ENCODE assay signal across 12 cellular contexts in the genomic region with DNA sequence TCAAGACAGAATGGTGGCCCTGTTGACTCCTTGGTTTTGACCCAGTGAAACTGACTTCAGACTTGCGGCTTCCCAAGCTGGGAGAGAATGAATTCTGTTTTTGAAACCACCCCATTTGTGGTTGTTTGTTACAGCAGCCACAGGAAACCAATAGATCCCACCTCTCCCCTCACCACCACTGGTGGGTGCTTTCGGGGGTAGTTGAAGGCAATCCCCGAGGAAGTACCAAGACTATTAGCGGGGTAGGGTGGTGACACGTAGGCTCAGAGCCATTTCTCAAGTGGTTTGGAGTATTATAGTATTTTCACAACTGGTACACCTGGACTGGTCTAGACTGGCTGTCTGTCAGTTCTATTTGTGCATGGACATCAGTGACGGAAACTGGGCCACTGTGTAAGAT.
DNase-seq lines count a peak whose midpoint lies in the region; ATAC-seq and TF ChIP-seq lines count a peak whose summit lies in the region.
"Had no signal": no experiment of that assay in that cellular context is flagged by ENCODE, and none has a peak within 500 bp of the region (broad histone marks: within the 10 kb centered on the region; RNA-seq: fewer than 3 reads in every experiment).

No MANE protein-coding gene starts in this region.

- H3K9me3 ChIP-seq in BLaER1 treated with 17β-estradiol and CSF1 and Interleukin-3, amounts not matched to agents 10 nM and 100 nM (replicated peaks in 1 of 11): peaks cover 14 to 58% (median 31%) of the 10 kb centered on the region in 11 experiments; a peak in 20 of 22 replicates
- no peaks in the 10 kb centered on the region for H3K9me3 ChIP-seq in gastrocnemius medialis
- H3K9me3 ChIP-seq: psoas muscle, thoracic aorta had no signal

- peak; percentile 36 for ATAC-seq in GM19043 (IDR thresholded peaks at IDR 0.05; ENCODE audit: low read depth, unreplicated experiment)
- peak; percentile 46 for ATAC-seq in HG02981 (IDR thresholded peaks at IDR 0.05; ENCODE audit: unreplicated experiment)
- ATAC-seq in WTC11: no peak
- ATAC-seq in HG03571 (IDR thresholded peaks at IDR 0.05; ENCODE audit: unreplicated experiment): no peak
- no peak for ATAC-seq in gastrocnemius medialis
- no peak for ATAC-seq in HG03097 (IDR thresholded peaks at IDR 0.05; ENCODE audit: low FRiP score, unreplicated experiment)
- ATAC-seq: psoas muscle had no signal

- intact Hi-C loops in gastrocnemius medialis (cut with DNase I; ENCODE audit: low total_unique reads): no loop called here

- H3K4me3 ChIP-seq in BLaER1 treated with 17β-estradiol and CSF1 and Interleukin-3, amounts not matched to agents 10 nM and 100 nM: no peak overlapping the region
- no peak overlapping the region for H3K4me3 ChIP-seq in gastrocnemius medialis
- H3K4me3 ChIP-seq: psoas muscle, thoracic aorta had no signal

- H3K27ac ChIP-seq in BLaER1 treated with 17β-estradiol and CSF1 and Interleukin-3, amounts not matched to agents 10 nM and 100 nM: no peak overlapping the region
- no peak overlapping the region for H3K27ac ChIP-seq in gastrocnemius medialis
- H3K27ac ChIP-seq: psoas muscle, thoracic aorta had no signal

- H3K4me1 Mint-ChIP-seq in WTC11: no peaks in the 10 kb centered on the region
- H3K4me1 Mint-ChIP-seq: activated naive CD4-positive, alpha-beta T cell treated with anti-CD3 and anti-CD28 coated beads, Interleukin-2, amount 50 U/mL, for 24 hours had no signal

- no peak overlapping the region for H3K9ac ChIP-seq in BLaER1 treated with 17β-estradiol and CSF1 and Interleukin-3, amounts not matched to agents 10 nM and 100 nM

- peak overlapping the region; percentile 40 to 74 (median 62) for H3K4me2 ChIP-seq in BLaER1 treated with 17β-estradiol and CSF1 and Interleukin-3, amounts not matched to agents 10 nM and 100 nM

- TF ChIP-seq POLR2A in gastrocnemius medialis (IDR thresholded peaks at IDR 0.05): no peak

- H3K27me3 ChIP-seq in BLaER1 treated with 17β-estradiol and CSF1 and Interleukin-3, amounts not matched to agents 10 nM and 100 nM: no peaks in the 10 kb centered on the region
- no peaks in the 10 kb centered on the region for H3K27me3 ChIP-seq in gastrocnemius medialis

- in situ Hi-C loops in gastrocnemius medialis (cut with MboI; ENCODE audit: low sequenced_read_pairs in 4 of 4): no loop called here

- H3K36me3 Mint-ChIP-seq in WTC11: no peaks in the 10 kb centered on the region

- DNase-seq in activated CD8-positive, alpha-beta memory T cell treated with anti-CD3 and anti-CD28 coated beads, Interleukin-2, amount 50 U/mL, for 1 hour (ENCODE audit: extremely low read depth): peak; percentile 11
- DNase-seq in WTC11 (ENCODE audit: low spot score) (no peak), gastrocnemius medialis (no peak)
- DNase-seq: psoas muscle, Right ventricle myocardium superior had no signal

- no peaks in the 10 kb centered on the region; the same call in 1 of the 2 replicates for H3K27me3 Mint-ChIP-seq in WTC11 (ENCODE audit: low read depth)
- H3K27me3 Mint-ChIP-seq: activated naive CD4-positive, alpha-beta T cell treated with anti-CD3 and anti-CD28 coated beads, Interleukin-2, amount 50 U/mL, for 24 hours had no signal

- no peak overlapping the region for H3K4me3 Mint-ChIP-seq in WTC11
- H3K4me3 Mint-ChIP-seq: activated naive CD4-positive, alpha-beta T cell treated with anti-CD3 and anti-CD28 coated beads, Interleukin-2, amount 50 U/mL, for 24 hours had no signal

- POLR2A ChIA-PET in WTC11 (lab: Charles Lee): no interaction called here

- H3K36me3 ChIP-seq in BLaER1 treated with 17β-estradiol and CSF1 and Interleukin-3, amounts not matched to agents 10 nM and 100 nM: peaks cover 0 to 21% (median 0%) of the 10 kb centered on the region in 11 experiments; a peak in 2 of 22 replicates
- H3K36me3 ChIP-seq in gastrocnemius medialis: no peaks in the 10 kb centered on the region
- H3K36me3 ChIP-seq: thoracic aorta had no signal

- H3K27ac Mint-ChIP-seq in WTC11: no peak overlapping the region
- H3K27ac Mint-ChIP-seq: activated naive CD4-positive, alpha-beta T cell treated with anti-CD3 and anti-CD28 coated beads, Interleukin-2, amount 50 U/mL, for 24 hours had no signal

- CTCF ChIA-PET in WTC11 (lab: Charles Lee): interaction anchor here (1.1 to 1.2 kb wide), 2 partner anchors 20 to 70 kb away, joined by 3 to 5 read pairs; no protein-coding TSS in a partner anchor

- H4K20me1 ChIP-seq in BLaER1 treated with 17β-estradiol and CSF1 and Interleukin-3, amounts not matched to agents 10 nM and 100 nM: no peaks in the 10 kb centered on the region

- peaks cover 26% of the 10 kb centered on the region for H3K9me3 Mint-ChIP-seq in WTC11
- H3K9me3 Mint-ChIP-seq: activated naive CD4-positive, alpha-beta T cell treated with anti-CD3 and anti-CD28 coated beads, Interleukin-2, amount 50 U/mL, for 24 hours had no signal

- TF ChIP-seq CTCF in WTC11 (IDR thresholded peaks at IDR 0.05): no peak
- no peak for TF ChIP-seq CTCF in gastrocnemius medialis (IDR thresholded peaks at IDR 0.05 in 4 of 5, conservative IDR thresholded peaks at IDR 0.05 in 1 of 5)

- H3K4me1 ChIP-seq in BLaER1 treated with 17β-estradiol and CSF1 and Interleukin-3, amounts not matched to agents 10 nM and 100 nM: peaks cover 17 to 41% (median 20%) of the 10 kb centered on the region in 10 experiments
- no peaks in the 10 kb centered on the region for H3K4me1 ChIP-seq in gastrocnemius medialis
- H3K4me1 ChIP-seq: psoas muscle had no signal

TF ChIP-seq in WTC11, 78 proteins besides CTCF, POLR2A, EP300 and RAD21:
- TF ChIP-seq, protein P1, sequence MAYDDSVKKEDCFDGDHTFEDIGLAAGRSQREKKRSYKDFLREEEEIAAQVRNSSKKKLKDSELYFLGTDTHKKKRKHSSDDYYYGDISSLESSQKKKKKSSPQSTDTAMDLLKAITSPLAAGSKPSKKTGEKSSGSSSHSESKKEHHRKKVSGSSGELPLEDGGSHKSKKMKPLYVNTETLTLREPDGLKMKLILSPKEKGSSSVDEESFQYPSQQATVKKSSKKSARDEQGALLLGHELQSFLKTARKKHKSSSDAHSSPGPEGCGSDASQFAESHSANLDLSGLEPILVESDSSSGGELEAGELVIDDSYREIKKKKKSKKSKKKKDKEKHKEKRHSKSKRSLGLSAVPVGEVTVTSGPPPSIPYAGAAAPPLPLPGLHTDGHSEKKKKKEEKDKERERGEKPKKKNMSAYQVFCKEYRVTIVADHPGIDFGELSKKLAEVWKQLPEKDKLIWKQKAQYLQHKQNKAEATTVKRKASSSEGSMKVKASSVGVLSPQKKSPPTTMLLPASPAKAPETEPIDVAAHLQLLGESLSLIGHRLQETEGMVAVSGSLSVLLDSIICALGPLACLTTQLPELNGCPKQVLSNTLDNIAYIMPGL (CRISPR knock-in tag; IDR thresholded peaks at IDR 0.05): no peak

Comparison
In these comparisons a context has a peak if more than half of its experiments do, and no peak if none do; other contexts are left out.
1. ATAC-seq: peak in GM19043 (single experiment) and HG02981 (single experiment); none in WTC11 (single experiment), HG03571 (single experiment), gastrocnemius medialis (0 of 2) and HG03097 (single experiment).